Comparison of ENCODE assay signal across 12 cellular contexts in genomic region chr12:127355061-127355820, GRCh38.
DNase-seq lines count a peak whose midpoint lies in the region; ATAC-seq and TF ChIP-seq lines count a peak whose summit lies in the region.
"Had no signal": no experiment of that assay in that cellular context is flagged by ENCODE, and none has a peak within 500 bp of the region (broad histone marks: within the 10 kb centered on the region; RNA-seq: fewer than 3 reads in every experiment).

No MANE protein-coding gene starts in this region.

- no peaks in the 10 kb centered on the region for H3K4me1 ChIP-seq in foreskin keratinocyte
- H3K4me1 ChIP-seq in spleen = no peaks in the 10 kb centered on the region

- ATAC-seq in foreskin keratinocyte = peak; percentile 38
- ATAC-seq: Right ventricle myocardium inferior had no signal

- 0 out of 2 replicates have a peak, but pooled peaks have one; percentile 34 for TF ChIP-seq CTCF in GM12875 (IDR thresholded peaks at IDR 0.05; ENCODE audit: borderline replicate concordance, insufficient read depth, low read depth, low read length)
- TF ChIP-seq CTCF in foreskin keratinocyte (conservative IDR thresholded peaks at IDR 0.05) = peak; percentile 48
- TF ChIP-seq CTCF in spleen (IDR thresholded peaks at IDR 0.05 in 8 of 11, conservative IDR thresholded peaks at IDR 0.05 in 3 of 11) = peak in 5 of 11 experiments; percentile 12 to 51 (median 45)

- 55 to 75% (median 59%) methylated on average over 9 to 10 of the region's 10 CpGs for whole genome bisulfite sequencing in spleen, 5 donors

- H3K9me3 ChIP-seq in spleen = peaks cover 0 to 19% (median 9%) of the 10 kb centered on the region in 8 donors

- H3K36me3 ChIP-seq in spleen = no peaks in the 10 kb centered on the region

- intact Hi-C loops in spleen (cut with DNase I; ENCODE audit: low total_unique reads) = no loop called here

- H3K27ac ChIP-seq in foreskin keratinocyte = no peak overlapping the region
- H3K27ac ChIP-seq in spleen = no peak overlapping the region

- no peak for TF ChIP-seq POLR2A in spleen (IDR thresholded peaks at IDR 0.05)

- H3K27me3 ChIP-seq in foreskin keratinocyte (no peaks in the 10 kb centered on the region), spleen (replicated peaks in 1 of 7) (no peaks in the 10 kb centered on the region)

- H3K4me3 ChIP-seq in GM12875 (ENCODE audit: low read depth, low read length) = no peak overlapping the region
- H3K4me3 ChIP-seq in spleen = no peak overlapping the region

- in situ Hi-C loops in ACHN (cut with HindIII; ENCODE audit: low pct_ligation_motif_present, low pct_unique_long_range_greater_than_20kb, low sequenced_read_pairs) = no loop called here

- peak; percentile 53 for DNase-seq in ACHN
- peak; percentile 54 for DNase-seq in RPMI7951 (ENCODE audit: low read depth)
- peak in 1 of 2 donors; percentile 57 for DNase-seq in foreskin keratinocyte
- no peak for DNase-seq in T-helper 2 cell
- DNase-seq in spleen = no peak
- no peak for DNase-seq in UCSD-AML1 (lab: John Stamatoyannopoulos, UW; ENCODE audit: unreplicated experiment)
- no peak for DNase-seq in T1000 (lab: John Stamatoyannopoulos, UW)
- DNase-seq: activated CD8-positive, alpha-beta memory T cell treated with anti-CD3 and anti-CD28 coated beads, Interleukin-2, amount 50 U/mL, for 4 hours; DMS79; stimulated activated CD4-positive, alpha-beta T cell treated with anti-CD3 and anti-CD28 coated beads, Interleukin-2, amount 100 ng/mL, for 24 hours had no signal

Comparison
In these comparisons a context has a peak if more than half of its experiments do, and no peak if none do; other contexts are left out.
1. DNase-seq: peak in ACHN (single experiment) and RPMI7951 (single experiment); none in T-helper 2 cell (0 of 5), spleen (single experiment), UCSD-AML1 (single experiment) and T1000 (single experiment).